8 cellular contexts compared by ENCODE assay signal in the genomic region with DNA sequence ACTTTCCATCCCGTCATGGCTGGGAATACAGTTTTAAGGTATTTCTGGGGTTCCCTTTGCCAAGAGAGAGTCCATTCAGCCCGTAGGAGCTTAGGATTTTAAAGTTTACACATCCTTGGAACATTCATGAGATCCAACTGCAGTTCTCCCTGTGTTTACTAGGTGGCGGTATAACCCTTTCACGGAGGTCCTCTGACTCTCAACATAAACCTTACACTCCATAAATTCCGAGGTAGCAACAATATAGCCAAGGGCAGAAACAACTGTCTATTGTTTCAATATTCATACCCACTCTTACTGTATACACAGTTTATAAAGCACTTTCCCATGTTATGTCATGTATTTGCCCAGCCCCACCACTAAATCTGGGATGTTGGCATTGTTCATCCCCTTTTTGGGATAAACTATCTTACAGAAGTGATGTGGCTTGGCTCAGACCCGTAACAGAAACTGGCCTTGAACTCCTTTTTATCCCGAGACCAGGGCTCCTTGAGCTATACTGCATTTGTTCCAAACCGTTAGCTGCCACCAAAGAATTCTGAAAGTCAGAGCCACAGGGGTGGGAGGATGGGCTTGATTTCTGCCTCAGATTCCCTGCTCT.
A peak's percentile ranks its signal among the peaks of the same experiment; 100 is the strongest.
DNase-seq lines count a peak whose midpoint lies in the region; ATAC-seq and TF ChIP-seq lines count a peak whose summit lies in the region.

No MANE protein-coding gene starts in this region.

- peaks cover 6% of the 10 kb centered on the region for H3K27me3 Mint-ChIP-seq in activated CD4-positive, alpha-beta T cell treated with anti-CD3 and anti-CD28 coated beads, Interleukin-2, amount 10 ng/mL, durations not matched to agents 24 days and 14 days
- H3K27me3 Mint-ChIP-seq in activated CD4-positive, alpha-beta T cell treated with anti-CD3 and anti-CD28 coated beads for 36 hours = peaks cover 11% of the 10 kb centered on the region

- no peaks in the 10 kb centered on the region for H3K36me3 Mint-ChIP-seq in activated CD4-positive, alpha-beta T cell treated with anti-CD3 and anti-CD28 coated beads, Interleukin-2, amount 10 ng/mL, durations not matched to agents 24 days and 14 days (ENCODE audit: low read depth)
- H3K36me3 Mint-ChIP-seq in activated CD4-positive, alpha-beta T cell treated with anti-CD3 and anti-CD28 coated beads for 36 hours (ENCODE audit: low read depth) = no peaks in the 10 kb centered on the region

- TF ChIP-seq CTCF in upper lobe of right lung (IDR thresholded peaks at IDR 0.05) = peak; percentile 82

- H3K4me1 Mint-ChIP-seq in activated CD4-positive, alpha-beta T cell treated with anti-CD3 and anti-CD28 coated beads, Interleukin-2, amount 10 ng/mL, durations not matched to agents 24 days and 14 days = no peaks in the 10 kb centered on the region
- no peaks in the 10 kb centered on the region for H3K4me1 Mint-ChIP-seq in activated CD4-positive, alpha-beta T cell treated with anti-CD3 and anti-CD28 coated beads for 36 hours

- ATAC-seq in activated CD4-positive, alpha-beta T cell treated with anti-CD3 and anti-CD28 coated beads for 36 hours = no peak
- peak; percentile 51 for ATAC-seq in left colon
- peak; percentile 90 for ATAC-seq in upper lobe of right lung

- no peaks in the 10 kb centered on the region for H3K36me3 ChIP-seq in upper lobe of right lung

- intact Hi-C loops in activated CD4-positive, alpha-beta T cell treated with anti-CD3 and anti-CD28 coated beads, Interleukin-2, amount 10 ng/mL, durations not matched to agents 24 days and 14 days (cut with micrococcal nuclease) = loop anchor here (5.0 kb wide), 1 partner anchor 261 kb away; no protein-coding TSS in a partner anchor
- intact Hi-C loops in activated CD4-positive, alpha-beta T cell treated with anti-CD3 and anti-CD28 coated beads for 36 hours (cut with DNase I, micrococcal nuclease) = loop anchor here (1.0 to 10.0 kb wide), 5 partner anchors 168 to 617 kb away; no protein-coding TSS in a partner anchor
- intact Hi-C loops in left colon (cut with DNase I, micrococcal nuclease) (no loop called here), upper lobe of right lung (cut with DNase I) (no loop called here)

- no peak overlapping the region for H3K4me3 Mint-ChIP-seq in activated CD4-positive, alpha-beta T cell treated with anti-CD3 and anti-CD28 coated beads, Interleukin-2, amount 10 ng/mL, durations not matched to agents 24 days and 14 days
- no peak overlapping the region for H3K4me3 Mint-ChIP-seq in activated CD4-positive, alpha-beta T cell treated with anti-CD3 and anti-CD28 coated beads for 36 hours

- in situ Hi-C loops in T47D (cut with HindIII; ENCODE audit: low pct_unique_long_range_greater_than_20kb, low sequenced_read_pairs) = no loop called here

- H3K27ac ChIP-seq in upper lobe of right lung = no peak overlapping the region

- no peaks in the 10 kb centered on the region for H3K27me3 ChIP-seq in upper lobe of right lung

- no peaks in the 10 kb centered on the region for H3K4me1 ChIP-seq in upper lobe of right lung

- H3K27ac Mint-ChIP-seq in activated CD4-positive, alpha-beta T cell treated with anti-CD3 and anti-CD28 coated beads, Interleukin-2, amount 10 ng/mL, durations not matched to agents 24 days and 14 days = no peak overlapping the region
- no peak overlapping the region for H3K27ac Mint-ChIP-seq in activated CD4-positive, alpha-beta T cell treated with anti-CD3 and anti-CD28 coated beads for 36 hours

- DNase-seq in activated CD4-positive, alpha-beta T cell treated with anti-CD3 and anti-CD28 coated beads, Interleukin-2, amount 10 ng/mL, durations not matched to agents 24 days and 14 days = peak; percentile 66
- DNase-seq in activated CD4-positive, alpha-beta T cell treated with anti-CD3 and anti-CD28 coated beads for 36 hours = no peak
- DNase-seq in HK-2 (ENCODE audit: unreplicated experiment) = peak; percentile 7
- DNase-seq in NCI-H774 (lab: John Stamatoyannopoulos, UW) = peak; percentile 33
- peak; percentile 49 to 70 for DNase-seq in T47D (ENCODE audit: low read depth in 1 of 2, low spot score in 1 of 2)
- no peak for DNase-seq in left colon
- DNase-seq in upper lobe of right lung = no peak
- DNase-seq in effector CD8-positive, alpha-beta T cell (lab: John Stamatoyannopoulos, UW) = no peak

- H3K9me3 Mint-ChIP-seq in activated CD4-positive, alpha-beta T cell treated with anti-CD3 and anti-CD28 coated beads, Interleukin-2, amount 10 ng/mL, durations not matched to agents 24 days and 14 days = no peaks in the 10 kb centered on the region
- H3K9me3 Mint-ChIP-seq in activated CD4-positive, alpha-beta T cell treated with anti-CD3 and anti-CD28 coated beads for 36 hours (ENCODE audit: low read depth) = no peaks in the 10 kb centered on the region

- no peaks in the 10 kb centered on the region for H3K9me3 ChIP-seq in upper lobe of right lung

- no peak overlapping the region for H3K4me3 ChIP-seq in upper lobe of right lung

- POLR2A ChIA-PET in activated CD4-positive, alpha-beta T cell treated with anti-CD3 and anti-CD28 coated beads for 36 hours (lab: Charles Lee) = interaction anchor here (0.6 kb wide), 1 partner anchor 278 kb away, joined by 6 read pairs; no protein-coding TSS in a partner anchor

- CTCF ChIA-PET in activated CD4-positive, alpha-beta T cell treated with anti-CD3 and anti-CD28 coated beads for 36 hours (lab: Charles Lee) = interaction anchor here (0.6 to 1.7 kb wide), 18 partner anchors 9 to 760 kb away, joined by 3 to 6 read pairs (median 4); partner anchors contain the start of gene COL6A5

Comparison
In these comparisons a context has a peak if more than half of its experiments do, and no peak if none do; other contexts are left out.
1. DNase-seq: peak in activated CD4-positive, alpha-beta T cell treated with anti-CD3 and anti-CD28 coated beads, Interleukin-2, amount 10 ng/mL, durations not matched to agents 24 days and 14 days (single experiment), HK-2 (single experiment), NCI-H774 (single experiment) and T47D (2 of 2); none in activated CD4-positive, alpha-beta T cell treated with anti-CD3 and anti-CD28 coated beads for 36 hours (single experiment), left colon (0 of 2), upper lobe of right lung (single experiment) and effector CD8-positive, alpha-beta T cell (single experiment).
2. intact Hi-C loops: an anchor here in activated CD4-positive, alpha-beta T cell treated with anti-CD3 and anti-CD28 coated beads, Interleukin-2, amount 10 ng/mL, durations not matched to agents 24 days and 14 days (5.0 kb wide) and activated CD4-positive, alpha-beta T cell treated with anti-CD3 and anti-CD28 coated beads for 36 hours (1.0 to 10.0 kb wide); none called in left colon and upper lobe of right lung.